Comparison of ENCODE assay signal across 27 cellular contexts in genomic region chr2:17226941-17227340, GRCh38.
"Had no signal": no experiment of that assay in that cellular context is flagged by ENCODE, and none has a peak within 500 bp of the region (broad histone marks: within the 10 kb centered on the region; RNA-seq: fewer than 3 reads in every experiment).

No MANE protein-coding gene starts in this region.

- H3K9me3 ChIP-seq: adrenal gland, colonic mucosa, SJSA1, SK-N-SH had no signal

- H3K27me3 ChIP-seq: adrenal gland, cardiac muscle cell, colonic mucosa had no signal

- H3K4me3 ChIP-seq: adrenal gland, cardiac muscle cell, colonic mucosa, SJSA1 had no signal

- DNase-seq: activated CD4-positive, alpha-beta T cell treated with anti-CD3 and anti-CD28 coated beads for 36 hours; activated CD4-positive, alpha-beta T cell treated with anti-CD3 and anti-CD28 coated beads, Interleukin-2, amount 10 ng/mL, durations not matched to agents 7 days and 5 days; activated CD4-positive, alpha-beta T cell treated with anti-CD3 and anti-CD28 coated beads, Interleukin-2, amount 50 U/mL, for 48 hours; activated CD8-positive, alpha-beta T cell treated with anti-CD3 and anti-CD28 coated beads, Interleukin-2, amount 10 ng/mL, durations not matched to agents 7 days and 5 days; activated gamma-delta T cell; activated naive CD4-positive, alpha-beta T cell treated with Interleukin-2 at 50 U/mL for 16 hours; activated naive CD8-positive, alpha-beta T cell treated with anti-CD3 and anti-CD28 coated beads, Interleukin-2, amount 10 ng/mL, durations not matched to agents 7 days and 5 days; activated T-cell treated with anti-CD3 and anti-CD28 coated beads, Interleukin-2, amount 50 U/mL, for 24 hours; adrenal gland; anterior cingulate cortex; colonic mucosa; Karpas-422; MM.1S; MV-4-11; NCI-H1092; NCI-H1436 treated with DMSO at 0.1 percent for 48 hours; NCI-H1694 treated with DMSO at 0.1 percent for 48 hours; NCI-H2029; NCI-H345; NCI-H524 treated with DMSO at 0.1 percent for 48 hours; SHP77 treated with DMSO at 0.1 percent for 48 hours; SK-N-SH had no signal

- ATAC-seq: activated CD4-positive, alpha-beta T cell treated with anti-CD3 and anti-CD28 coated beads for 36 hours; activated CD4-positive, CD25-positive, alpha-beta regulatory T cell treated with anti-CD3 and anti-CD28 coated beads, Interleukin-2, amount 50 U/mL, for 24 hours; activated CD8-positive, alpha-beta T cell treated with anti-CD3 and anti-CD28 coated beads, Interleukin-2, amount 10 ng/mL, durations not matched to agents 7 days and 5 days; Panc1; WTC11 had no signal

- H3K36me3 ChIP-seq: adrenal gland, cardiac muscle cell, colonic mucosa, SJSA1 had no signal
